8 cellular contexts compared by ENCODE assay signal in the genomic region with DNA sequence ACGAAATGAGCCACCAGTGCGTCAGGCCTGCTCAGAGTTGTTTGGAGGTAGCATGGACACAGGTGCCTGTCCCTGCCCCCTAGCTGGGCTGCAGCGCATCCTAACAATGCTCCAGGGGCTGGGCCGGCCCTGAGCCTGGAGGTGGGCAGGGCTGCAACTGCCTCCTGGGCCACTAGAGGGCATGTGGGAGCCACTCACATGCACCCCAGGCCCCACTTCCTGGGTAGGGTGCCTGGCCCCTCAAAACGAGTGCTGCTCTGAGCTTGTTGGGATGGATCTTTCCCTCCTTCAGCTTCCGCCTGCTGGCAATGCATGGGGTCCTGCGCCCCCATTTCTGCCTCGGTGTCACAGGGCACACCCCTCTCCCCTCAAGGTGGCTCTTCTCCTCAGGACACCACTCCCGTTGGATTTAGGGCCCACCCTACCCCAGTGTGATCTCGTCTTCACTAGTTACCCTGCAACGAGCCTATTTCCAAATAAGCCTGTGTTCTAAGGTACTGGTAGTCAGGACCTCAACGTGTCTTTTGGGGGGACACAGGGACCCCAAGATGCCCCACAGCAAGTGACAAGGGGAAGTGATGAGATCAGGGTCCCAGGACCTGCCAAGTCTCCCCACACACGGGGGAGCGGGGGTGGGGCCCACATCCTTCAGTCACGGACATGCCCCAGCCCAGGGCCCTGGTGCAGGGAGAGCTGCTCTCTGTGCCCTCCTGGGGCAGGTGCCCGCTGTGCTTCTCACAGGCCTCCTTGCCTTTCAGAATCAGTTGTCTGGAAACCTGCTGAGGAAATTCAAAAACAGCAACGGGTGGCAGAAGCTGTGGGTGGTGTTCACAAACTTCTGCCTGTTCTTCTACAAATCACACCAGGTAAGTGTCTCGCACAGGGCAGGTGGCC.
DNase-seq lines count a peak whose midpoint lies in the region; ATAC-seq, FAIRE-seq and TF ChIP-seq lines count a peak whose summit lies in the region.

No MANE protein-coding gene starts in this region.

- WGBS in small intestine, 3 donors, result 16 to 24% (median 19%) methylated on average over 18 of the region's 18 CpGs

- H3K4me1 ChIP-seq in left ventricle myocardium inferior (peaks cover 39% of the 10 kb centered on the region), small intestine (ENCODE audit: control insufficient read depth in 2 of 2, insufficient read depth in 1 of 2, low read depth in 1 of 2, low read length in 1 of 2) (no peaks in the 10 kb centered on the region)

- ATAC-seq in GM21526 (IDR thresholded peaks at IDR 0.05; ENCODE audit: low FRiP score, unreplicated experiment), result peak; percentile 94
- ATAC-seq in activated naive CD8-positive, alpha-beta T cell treated with anti-CD3 and anti-CD28 coated beads, Interleukin-2, amount 10 ng/mL, durations not matched to agents 7 days and 5 days (ENCODE audit: low read depth), result peak; percentile 94

- H3K9me3 Mint-ChIP-seq in activated naive CD8-positive, alpha-beta T cell treated with anti-CD3 and anti-CD28 coated beads, Interleukin-2, amount 10 ng/mL, durations not matched to agents 7 days and 5 days, result no peaks in the 10 kb centered on the region

- peaks cover 7% of the 10 kb centered on the region for H3K4me1 Mint-ChIP-seq in activated naive CD8-positive, alpha-beta T cell treated with anti-CD3 and anti-CD28 coated beads, Interleukin-2, amount 10 ng/mL, durations not matched to agents 7 days and 5 days

- FAIRE-seq in small intestine (lab: Jason Lieb, UNC), result no peak

- no peaks in the 10 kb centered on the region for H3K27me3 Mint-ChIP-seq in activated naive CD8-positive, alpha-beta T cell treated with anti-CD3 and anti-CD28 coated beads, Interleukin-2, amount 10 ng/mL, durations not matched to agents 7 days and 5 days

- H3K27ac ChIP-seq in left ventricle myocardium inferior (replicated peaks) (peak overlapping the region; percentile 19), small intestine (ENCODE audit: low read depth in 1 of 2, low read length in 1 of 2) (no peak overlapping the region)

- peak overlapping the region; percentile 86 for H3K27ac Mint-ChIP-seq in activated naive CD8-positive, alpha-beta T cell treated with anti-CD3 and anti-CD28 coated beads, Interleukin-2, amount 10 ng/mL, durations not matched to agents 7 days and 5 days

- peak; percentile 79 for DNase-seq in ELR (ENCODE audit: low read depth)
- peak; percentile 66 for DNase-seq in HuH-7.5 (ENCODE audit: low spot score)
- DNase-seq in SW480 (ENCODE audit: low spot score), result peak; percentile 67
- DNase-seq in activated naive CD8-positive, alpha-beta T cell treated with anti-CD3 and anti-CD28 coated beads, Interleukin-2, amount 10 ng/mL, durations not matched to agents 7 days and 5 days, result peak; percentile 85
- DNase-seq in left ventricle myocardium inferior, result peak; percentile 72
- DNase-seq in small intestine, result peak; percentile 70
- DNase-seq in DMS114 treated with DMSO at 0.1 percent for 48 hours (lab: John Stamatoyannopoulos, UW; ENCODE audit: unreplicated experiment), result no peak

- H3K9me3 ChIP-seq in left ventricle myocardium inferior (replicated peaks) (no peaks in the 10 kb centered on the region), small intestine (ENCODE audit: control insufficient read depth, low read depth) (no peaks in the 10 kb centered on the region)

- H3K36me3 Mint-ChIP-seq in activated naive CD8-positive, alpha-beta T cell treated with anti-CD3 and anti-CD28 coated beads, Interleukin-2, amount 10 ng/mL, durations not matched to agents 7 days and 5 days, result peaks cover 4% of the 10 kb centered on the region

- TF ChIP-seq CTCF in left ventricle myocardium inferior (IDR thresholded peaks at IDR 0.05; ENCODE audit: borderline replicate concordance), result peak; percentile 98

- H3K27me3 ChIP-seq in left ventricle myocardium inferior (ENCODE audit: low read depth), result no peaks in the 10 kb centered on the region
- H3K27me3 ChIP-seq in small intestine (ENCODE audit: control insufficient read depth in 2 of 2, insufficient read depth in 2 of 2, low read length in 2 of 2), result no peaks in the 10 kb centered on the region

- peaks cover 39% of the 10 kb centered on the region for H3K36me3 ChIP-seq in left ventricle myocardium inferior
- H3K36me3 ChIP-seq in small intestine (ENCODE audit: control insufficient read depth in 2 of 2, insufficient read depth in 2 of 2, low read length in 2 of 2), result peaks cover 0 to 2% of the 10 kb centered on the region in 2 donors

- H3K4me3 Mint-ChIP-seq in activated naive CD8-positive, alpha-beta T cell treated with anti-CD3 and anti-CD28 coated beads, Interleukin-2, amount 10 ng/mL, durations not matched to agents 7 days and 5 days, result peak overlapping the region; percentile 32

- POLR2A ChIA-PET in activated naive CD8-positive, alpha-beta T cell treated with anti-CD3 and anti-CD28 coated beads, Interleukin-2, amount 10 ng/mL, durations not matched to agents 7 days and 5 days (lab: Charles Lee), result interaction anchor here (1.0 to 1.4 kb wide), 4 partner anchors 132 to 227 kb away, joined by 3 to 10 read pairs (median 4); partner anchors contain the start of gene STK24

- intact Hi-C loops in left ventricle myocardium inferior (cut with micrococcal nuclease), result loop anchor here (5.0 kb wide), 2 partner anchors 207 to 227 kb away; no protein-coding TSS in a partner anchor

- H3K4me3 ChIP-seq in left ventricle myocardium inferior (no peak overlapping the region), small intestine (ENCODE audit: low read depth in 1 of 2, low read length in 2 of 2) (no peak overlapping the region)
